ENCODE assay signal across 1 cellular context in the genomic region with DNA sequence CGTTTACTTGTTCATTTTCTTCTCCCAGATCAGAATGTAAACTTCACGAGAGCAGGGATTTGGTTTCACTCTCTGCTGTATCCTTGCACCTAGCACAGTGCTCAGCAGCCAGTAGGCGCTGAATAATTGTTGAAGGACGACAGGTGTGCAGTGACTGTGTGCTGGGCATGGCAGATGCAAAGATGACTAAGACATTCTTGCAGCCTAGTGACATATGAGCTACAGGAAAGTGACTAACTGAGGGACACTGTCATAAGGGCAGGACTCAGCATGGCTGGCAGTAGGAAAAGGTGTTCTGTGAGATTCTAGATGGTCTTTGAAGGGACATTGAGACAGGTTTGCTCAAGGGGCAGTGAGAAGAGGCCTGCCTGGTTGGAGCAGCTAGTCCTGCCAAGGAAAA.
TF ChIP-seq lines count a peak whose summit lies in the region.

No MANE protein-coding gene starts in this region.

TF ChIP-seq in K562, 482 proteins besides CTCF, POLR2A, EP300 and RAD21 (continued from another document):
- TF ChIP-seq, protein P1, sequence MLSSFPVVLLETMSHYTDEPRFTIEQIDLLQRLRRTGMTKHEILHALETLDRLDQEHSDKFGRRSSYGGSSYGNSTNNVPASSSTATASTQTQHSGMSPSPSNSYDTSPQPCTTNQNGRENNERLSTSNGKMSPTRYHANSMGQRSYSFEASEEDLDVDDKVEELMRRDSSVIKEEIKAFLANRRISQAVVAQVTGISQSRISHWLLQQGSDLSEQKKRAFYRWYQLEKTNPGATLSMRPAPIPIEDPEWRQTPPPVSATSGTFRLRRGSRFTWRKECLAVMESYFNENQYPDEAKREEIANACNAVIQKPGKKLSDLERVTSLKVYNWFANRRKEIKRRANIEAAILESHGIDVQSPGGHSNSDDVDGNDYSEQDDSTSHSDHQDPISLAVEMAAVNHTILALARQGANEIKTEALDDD (IDR thresholded peaks at IDR 0.05) = 0 out of 2 replicates have a peak, but pooled peaks have one; percentile 14
- TF ChIP-seq MAFK (IDR thresholded peaks at IDR 0.05; ENCODE audit: low read length) (peak; percentile 42; the same call in 1 of the 2 replicates), ZNF316 (IDR thresholded peaks at IDR 0.05) (peak; percentile 79), FOXP1 (CRISPR knock-in tag; IDR thresholded peaks at IDR 0.05) (no peak), NRF1 (conservative IDR thresholded peaks at IDR 0.05 in 1 of 2, IDR thresholded peaks at IDR 0.05 in 1 of 2) (peak; percentile 9 to 47; a peak in 2 of 4 replicates), KLF10 (CRISPR knock-in tag; IDR thresholded peaks at IDR 0.05) (no peak), TAF1 (IDR thresholded peaks at IDR 0.05; ENCODE audit: control insufficient read depth, extremely low read depth, insufficient read depth, low read length, severe bottlenecking) (no peak), HMG20B (CRISPR knock-in tag; IDR thresholded peaks at IDR 0.05) (no peak), GATA2 (CRISPR knock-in tag; IDR thresholded peaks at IDR 0.05) (no peak), BRD9 (IDR thresholded peaks at IDR 0.05; ENCODE audit: low read depth, partially characterized antibody) (no peak), HDAC1 (IDR thresholded peaks at IDR 0.05) (peak in 1 of 2 experiments; percentile 46; a peak in 1 of 4 replicates), SMARCB1 (IDR thresholded peaks at IDR 0.05; ENCODE audit: insufficient read length, low read depth) (no peak), YBX1 (IDR thresholded peaks at IDR 0.05) (no peak), TRIM28 (IDR thresholded peaks at IDR 0.05) (no peak), TFAM (CRISPR knock-in tag; conservative IDR thresholded peaks at IDR 0.05) (no peak), PCBP2 (IDR thresholded peaks at IDR 0.05; ENCODE audit: low read depth, low read length, poor library complexity, severe bottlenecking) (no peak), DPF2 (IDR thresholded peaks at IDR 0.05) (peak; percentile 60), ZNF175 (CRISPR knock-in tag; IDR thresholded peaks at IDR 0.05; ENCODE audit: low read depth) (no peak), TEAD4 (IDR thresholded peaks at IDR 0.05; ENCODE audit: low read length) (peak; percentile 22; the same call in 1 of the 2 replicates), TEAD4 (CRISPR knock-in tag; IDR thresholded peaks at IDR 0.05; ENCODE audit: borderline replicate concordance) (no peak), E2F3 (CRISPR knock-in tag; IDR thresholded peaks at IDR 0.05) (no peak), CBFA2T2 (conservative IDR thresholded peaks at IDR 0.05) (peak; percentile 56), ZNF24 (IDR thresholded peaks at IDR 0.05) (no peak), PCBP1 (IDR thresholded peaks at IDR 0.05; ENCODE audit: low read depth, low read length, poor library complexity, severe bottlenecking) (no peak), NELFE (IDR thresholded peaks at IDR 0.05; ENCODE audit: insufficient read depth, insufficient read length) (no peak), CTBP1 (IDR thresholded peaks at IDR 0.05; ENCODE audit: borderline replicate concordance) (0 out of 2 replicates have a peak, but pooled peaks have one; percentile 10), STAT5A (IDR thresholded peaks at IDR 0.05; ENCODE audit: borderline replicate concordance, low read length) (no peak), DACH1 (IDR thresholded peaks at IDR 0.05; ENCODE audit: partially characterized antibody) (no peak), ZNF224 (CRISPR knock-in tag; IDR thresholded peaks at IDR 0.05) (no peak), CEBPG (CRISPR knock-in tag; IDR thresholded peaks at IDR 0.05) (no peak), CEBPG (tag; conservative IDR thresholded peaks at IDR 0.05 in 1 of 2, IDR thresholded peaks at IDR 0.05 in 1 of 2) (no peak), ZNF586 (CRISPR knock-in tag; conservative IDR thresholded peaks at IDR 0.05) (no peak)
- TF ChIP-seq, protein P2, sequence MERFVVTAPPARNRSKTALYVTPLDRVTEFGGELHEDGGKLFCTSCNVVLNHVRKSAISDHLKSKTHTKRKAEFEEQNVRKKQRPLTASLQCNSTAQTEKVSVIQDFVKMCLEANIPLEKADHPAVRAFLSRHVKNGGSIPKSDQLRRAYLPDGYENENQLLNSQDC (CRISPR knock-in tag; IDR thresholded peaks at IDR 0.05) = no peak
- TF ChIP-seq, protein P3, sequence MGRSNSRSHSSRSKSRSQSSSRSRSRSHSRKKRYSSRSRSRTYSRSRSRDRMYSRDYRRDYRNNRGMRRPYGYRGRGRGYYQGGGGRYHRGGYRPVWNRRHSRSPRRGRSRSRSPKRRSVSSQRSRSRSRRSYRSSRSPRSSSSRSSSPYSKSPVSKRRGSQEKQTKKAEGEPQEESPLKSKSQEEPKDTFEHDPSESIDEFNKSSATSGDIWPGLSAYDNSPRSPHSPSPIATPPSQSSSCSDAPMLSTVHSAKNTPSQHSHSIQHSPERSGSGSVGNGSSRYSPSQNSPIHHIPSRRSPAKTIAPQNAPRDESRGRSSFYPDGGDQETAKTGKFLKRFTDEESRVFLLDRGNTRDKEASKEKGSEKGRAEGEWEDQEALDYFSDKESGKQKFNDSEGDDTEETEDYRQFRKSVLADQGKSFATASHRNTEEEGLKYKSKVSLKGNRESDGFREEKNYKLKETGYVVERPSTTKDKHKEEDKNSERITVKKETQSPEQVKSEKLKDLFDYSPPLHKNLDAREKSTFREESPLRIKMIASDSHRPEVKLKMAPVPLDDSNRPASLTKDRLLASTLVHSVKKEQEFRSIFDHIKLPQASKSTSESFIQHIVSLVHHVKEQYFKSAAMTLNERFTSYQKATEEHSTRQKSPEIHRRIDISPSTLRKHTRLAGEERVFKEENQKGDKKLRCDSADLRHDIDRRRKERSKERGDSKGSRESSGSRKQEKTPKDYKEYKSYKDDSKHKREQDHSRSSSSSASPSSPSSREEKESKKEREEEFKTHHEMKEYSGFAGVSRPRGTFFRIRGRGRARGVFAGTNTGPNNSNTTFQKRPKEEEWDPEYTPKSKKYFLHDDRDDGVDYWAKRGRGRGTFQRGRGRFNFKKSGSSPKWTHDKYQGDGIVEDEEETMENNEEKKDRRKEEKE (IDR thresholded peaks at IDR 0.05; ENCODE audit: borderline replicate concordance in 1 of 2, control insufficient read depth in 1 of 2, low read depth in 2 of 2, low read length in 1 of 2) = no peak
- TF ChIP-seq, protein P4, sequence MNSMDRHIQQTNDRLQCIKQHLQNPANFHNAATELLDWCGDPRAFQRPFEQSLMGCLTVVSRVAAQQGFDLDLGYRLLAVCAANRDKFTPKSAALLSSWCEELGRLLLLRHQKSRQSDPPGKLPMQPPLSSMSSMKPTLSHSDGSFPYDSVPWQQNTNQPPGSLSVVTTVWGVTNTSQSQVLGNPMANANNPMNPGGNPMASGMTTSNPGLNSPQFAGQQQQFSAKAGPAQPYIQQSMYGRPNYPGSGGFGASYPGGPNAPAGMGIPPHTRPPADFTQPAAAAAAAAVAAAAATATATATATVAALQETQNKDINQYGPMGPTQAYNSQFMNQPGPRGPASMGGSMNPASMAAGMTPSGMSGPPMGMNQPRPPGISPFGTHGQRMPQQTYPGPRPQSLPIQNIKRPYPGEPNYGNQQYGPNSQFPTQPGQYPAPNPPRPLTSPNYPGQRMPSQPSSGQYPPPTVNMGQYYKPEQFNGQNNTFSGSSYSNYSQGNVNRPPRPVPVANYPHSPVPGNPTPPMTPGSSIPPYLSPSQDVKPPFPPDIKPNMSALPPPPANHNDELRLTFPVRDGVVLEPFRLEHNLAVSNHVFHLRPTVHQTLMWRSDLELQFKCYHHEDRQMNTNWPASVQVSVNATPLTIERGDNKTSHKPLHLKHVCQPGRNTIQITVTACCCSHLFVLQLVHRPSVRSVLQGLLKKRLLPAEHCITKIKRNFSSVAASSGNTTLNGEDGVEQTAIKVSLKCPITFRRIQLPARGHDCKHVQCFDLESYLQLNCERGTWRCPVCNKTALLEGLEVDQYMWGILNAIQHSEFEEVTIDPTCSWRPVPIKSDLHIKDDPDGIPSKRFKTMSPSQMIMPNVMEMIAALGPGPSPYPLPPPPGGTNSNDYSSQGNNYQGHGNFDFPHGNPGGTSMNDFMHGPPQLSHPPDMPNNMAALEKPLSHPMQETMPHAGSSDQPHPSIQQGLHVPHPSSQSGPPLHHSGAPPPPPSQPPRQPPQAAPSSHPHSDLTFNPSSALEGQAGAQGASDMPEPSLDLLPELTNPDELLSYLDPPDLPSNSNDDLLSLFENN (IDR thresholded peaks at IDR 0.05; ENCODE audit: low read depth in 2 of 2, low read length in 2 of 2) = no peak
- TF ChIP-seq, protein P5, sequence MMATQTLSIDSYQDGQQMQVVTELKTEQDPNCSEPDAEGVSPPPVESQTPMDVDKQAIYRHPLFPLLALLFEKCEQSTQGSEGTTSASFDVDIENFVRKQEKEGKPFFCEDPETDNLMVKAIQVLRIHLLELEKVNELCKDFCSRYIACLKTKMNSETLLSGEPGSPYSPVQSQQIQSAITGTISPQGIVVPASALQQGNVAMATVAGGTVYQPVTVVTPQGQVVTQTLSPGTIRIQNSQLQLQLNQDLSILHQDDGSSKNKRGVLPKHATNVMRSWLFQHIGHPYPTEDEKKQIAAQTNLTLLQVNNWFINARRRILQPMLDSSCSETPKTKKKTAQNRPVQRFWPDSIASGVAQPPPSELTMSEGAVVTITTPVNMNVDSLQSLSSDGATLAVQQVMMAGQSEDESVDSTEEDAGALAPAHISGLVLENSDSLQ (IDR thresholded peaks at IDR 0.05) = peak; percentile 25; the same call in 1 of the 2 replicates
- TF ChIP-seq, protein P6, sequence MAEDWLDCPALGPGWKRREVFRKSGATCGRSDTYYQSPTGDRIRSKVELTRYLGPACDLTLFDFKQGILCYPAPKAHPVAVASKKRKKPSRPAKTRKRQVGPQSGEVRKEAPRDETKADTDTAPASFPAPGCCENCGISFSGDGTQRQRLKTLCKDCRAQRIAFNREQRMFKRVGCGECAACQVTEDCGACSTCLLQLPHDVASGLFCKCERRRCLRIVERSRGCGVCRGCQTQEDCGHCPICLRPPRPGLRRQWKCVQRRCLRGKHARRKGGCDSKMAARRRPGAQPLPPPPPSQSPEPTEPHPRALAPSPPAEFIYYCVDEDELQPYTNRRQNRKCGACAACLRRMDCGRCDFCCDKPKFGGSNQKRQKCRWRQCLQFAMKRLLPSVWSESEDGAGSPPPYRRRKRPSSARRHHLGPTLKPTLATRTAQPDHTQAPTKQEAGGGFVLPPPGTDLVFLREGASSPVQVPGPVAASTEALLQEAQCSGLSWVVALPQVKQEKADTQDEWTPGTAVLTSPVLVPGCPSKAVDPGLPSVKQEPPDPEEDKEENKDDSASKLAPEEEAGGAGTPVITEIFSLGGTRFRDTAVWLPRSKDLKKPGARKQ (CRISPR knock-in tag; IDR thresholded peaks at IDR 0.05) = no peak
- TF ChIP-seq, protein P7, sequence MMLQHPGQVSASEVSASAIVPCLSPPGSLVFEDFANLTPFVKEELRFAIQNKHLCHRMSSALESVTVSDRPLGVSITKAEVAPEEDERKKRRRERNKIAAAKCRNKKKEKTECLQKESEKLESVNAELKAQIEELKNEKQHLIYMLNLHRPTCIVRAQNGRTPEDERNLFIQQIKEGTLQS (IDR thresholded peaks at IDR 0.05) = peak; percentile 78
- TF ChIP-seq, protein P7 (CRISPR knock-in tag; conservative IDR thresholded peaks at IDR 0.05) = no peak
